In the genomic region with DNA sequence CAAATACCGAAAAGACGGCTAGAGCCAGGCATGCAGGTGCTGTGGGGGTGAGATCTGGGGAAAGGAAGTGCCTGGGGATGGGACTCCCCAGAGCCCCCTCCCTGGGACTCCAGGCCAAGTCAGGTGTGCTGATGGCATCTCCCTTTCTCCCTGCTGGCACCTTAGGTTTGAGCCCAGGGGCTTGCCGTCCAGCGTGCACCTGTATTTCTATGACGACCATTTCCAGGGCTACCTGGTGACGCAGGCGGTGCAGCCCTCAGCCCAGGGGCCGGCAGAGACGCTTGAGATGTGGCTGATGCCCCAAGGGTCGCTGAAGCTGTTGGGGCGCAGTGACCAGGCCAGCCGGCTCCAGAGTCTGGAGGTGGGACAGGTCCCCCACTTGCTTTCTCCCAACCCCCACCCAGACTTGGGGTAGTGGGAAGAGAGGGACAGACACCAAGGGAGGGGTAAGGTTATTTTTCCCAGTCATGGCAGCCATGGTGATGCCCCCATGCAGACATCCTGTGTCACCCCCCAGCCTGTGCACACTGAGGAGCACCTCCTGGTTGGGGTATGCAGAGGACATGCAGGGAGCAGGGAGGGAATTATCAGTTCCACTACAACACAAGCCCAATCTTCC, we compare ENCODE assay signal across 23 cellular contexts. TPM values are rescaled to one million over a fixed set of nuclear protein-coding genes. Genes with fewer than 3 reads are reported as not detected.
"Had no signal": no experiment of that assay in that cellular context is flagged by ENCODE, and none has a peak within 500 bp of the region (broad histone marks: within the 10 kb centered on the region; RNA-seq: fewer than 3 reads in every experiment).

No MANE protein-coding gene starts in this region.

- H3K36me3 ChIP-seq: ovary had no signal

- H3K27ac ChIP-seq: ascending aorta, cardiac muscle cell, coronary artery, dorsolateral prefrontal cortex, gastrocnemius medialis, neutrophil, ovary, prostate gland, thoracic aorta had no signal

- H3K27me3 ChIP-seq: ascending aorta, cardiac muscle cell, dorsolateral prefrontal cortex, gastrocnemius medialis, neutrophil, ovary had no signal

- H3K4me3 ChIP-seq: ascending aorta, cardiac muscle cell, coronary artery, dorsolateral prefrontal cortex, gastrocnemius medialis, ovary, prostate gland, thoracic aorta had no signal

- H3K4me1 ChIP-seq: ascending aorta, gastrocnemius medialis, prostate gland had no signal

- H3K9me3 ChIP-seq: ascending aorta, gastrocnemius medialis, neutrophil, ovary, prostate gland, thoracic aorta had no signal

- DNase-seq: activated CD4-positive, alpha-beta T cell treated with anti-CD3 and anti-CD28 coated beads for 36 hours; activated CD4-positive, alpha-beta T cell treated with anti-CD3 and anti-CD28 coated beads, Interleukin-2, amount 50 U/mL, for 4 hours; activated CD4-positive, CD25-positive, alpha-beta regulatory T cell; activated gamma-delta T cell treated with Interleukin-2 at 50 U/mL for 16 hours; effector memory CD4-positive, alpha-beta T cell; erythroblast; glutamatergic neuron; left cardiac atrium; left ventricle myocardium superior; naive B cell; nephron progenitor cell; retina; stimulated activated naive CD4-positive, alpha-beta T cell treated with Interleukin-2 at 50 U/mL for 16 hours; trophoblast cell had no signal

RNA-seq across cellular contexts. Expression of a gene that starts 16.0 kb away (rescaled TPM):
- total RNA-seq: ascending aorta had no signal
